ENCODE assay signal across 1 cellular context in the genomic region with DNA sequence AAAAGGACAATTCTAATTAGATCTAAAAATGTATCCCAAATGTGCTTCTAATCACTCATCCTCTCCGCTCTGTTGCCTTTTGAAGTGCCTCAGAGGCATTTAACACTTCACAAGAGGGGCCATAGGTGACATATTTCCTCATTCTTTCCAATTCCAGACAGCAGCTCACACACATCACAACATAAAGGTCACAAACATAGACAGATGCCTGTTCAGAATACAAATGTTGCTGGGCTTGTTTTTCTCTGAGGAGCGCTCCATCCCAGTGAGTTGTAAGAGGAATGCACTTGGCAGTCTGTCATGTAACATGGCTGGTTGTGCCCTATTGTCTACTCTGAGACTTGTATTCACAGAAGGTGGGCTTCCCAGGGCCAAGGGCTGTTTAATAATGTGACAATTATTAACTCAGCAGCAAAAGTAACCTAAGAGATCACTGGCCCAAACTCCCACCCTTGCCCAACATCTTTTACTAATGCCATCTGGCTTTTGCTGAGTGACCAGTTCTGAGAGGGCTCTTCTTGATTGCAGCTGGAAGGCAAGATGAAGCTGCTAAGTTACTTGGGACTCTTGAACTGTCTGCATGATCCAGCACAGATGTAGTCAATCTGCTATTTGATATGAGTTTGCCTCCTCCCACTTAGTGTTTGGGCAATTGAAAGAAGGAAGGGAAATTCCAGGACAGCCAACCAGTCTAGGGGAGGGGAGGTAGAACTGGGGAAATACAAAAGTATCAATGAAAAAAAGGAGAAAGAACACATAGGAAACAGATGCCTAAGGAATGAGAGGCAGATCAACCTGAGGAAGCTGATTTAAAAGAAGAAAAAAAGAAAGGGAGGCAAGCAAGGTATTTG.
TF ChIP-seq lines count a peak whose summit lies in the region.

No MANE protein-coding gene starts in this region.

TF ChIP-seq in HepG2, 621 proteins besides CTCF, POLR2A, EP300 and RAD21 (continued from another document):
- TF ChIP-seq HMGXB3 (CRISPR knock-in tag; IDR thresholded peaks at IDR 0.05; ENCODE audit: borderline replicate concordance): no peak
- TF ChIP-seq NR2F6 (IDR thresholded peaks at IDR 0.05): 0 out of 2 replicates have a peak, but pooled peaks have one; percentile 28
- TF ChIP-seq NR2F6 (CRISPR knock-in tag; IDR thresholded peaks at IDR 0.05): no peak
- no peak for TF ChIP-seq SAP130 (CRISPR knock-in tag; IDR thresholded peaks at IDR 0.05; ENCODE audit: low read depth)
- TF ChIP-seq ZNF432 (CRISPR knock-in tag; IDR thresholded peaks at IDR 0.05; ENCODE audit: borderline replicate concordance): no peak
- peak; percentile 53; the same call in 1 of the 2 replicates for TF ChIP-seq MYPOP (CRISPR knock-in tag; IDR thresholded peaks at IDR 0.05)
- TF ChIP-seq, protein P1, sequence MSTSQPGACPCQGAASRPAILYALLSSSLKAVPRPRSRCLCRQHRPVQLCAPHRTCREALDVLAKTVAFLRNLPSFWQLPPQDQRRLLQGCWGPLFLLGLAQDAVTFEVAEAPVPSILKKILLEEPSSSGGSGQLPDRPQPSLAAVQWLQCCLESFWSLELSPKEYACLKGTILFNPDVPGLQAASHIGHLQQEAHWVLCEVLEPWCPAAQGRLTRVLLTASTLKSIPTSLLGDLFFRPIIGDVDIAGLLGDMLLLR (CRISPR knock-in tag; IDR thresholded peaks at IDR 0.05): no peak
